19 cellular contexts compared by ENCODE assay signal in the genomic region with DNA sequence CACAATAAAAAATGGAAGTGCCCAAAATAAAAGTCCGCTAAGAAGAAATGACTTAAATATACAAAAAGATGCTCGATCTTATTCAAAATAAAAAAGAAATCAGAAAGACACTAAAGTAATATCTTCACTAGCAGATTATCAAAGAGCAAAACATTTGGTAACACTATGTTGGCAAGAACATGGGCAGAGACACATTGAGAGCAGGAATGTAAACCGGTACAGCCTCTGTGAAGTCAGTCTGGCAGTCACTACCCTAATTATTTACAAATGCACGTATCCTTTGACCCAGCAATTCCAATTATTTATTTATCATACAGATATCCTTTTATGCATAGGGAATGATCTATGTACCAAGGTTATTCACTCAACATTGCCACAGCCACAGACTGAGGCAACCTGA. TPM values are rescaled to one million over a fixed set of nuclear protein-coding genes. Genes with fewer than 3 reads are reported as not detected.
DNase-seq lines count a peak whose midpoint lies in the region; ATAC-seq and TF ChIP-seq lines count a peak whose summit lies in the region.
"Had no signal": no experiment of that assay in that cellular context is flagged by ENCODE, and none has a peak within 500 bp of the region (broad histone marks: within the 10 kb centered on the region; RNA-seq: fewer than 3 reads in every experiment).

No MANE protein-coding gene starts in this region.

- H3K27me3 Mint-ChIP-seq in T-helper 17 cell: no peaks in the 10 kb centered on the region
- H3K27me3 Mint-ChIP-seq in type B pancreatic cell: no peaks in the 10 kb centered on the region
- H3K27me3 Mint-ChIP-seq in activated T-cell treated with anti-CD3 and anti-CD28 coated beads, Interleukin-2, amount 50 U/mL, for 4 hours (ENCODE audit: low read depth): no peaks in the 10 kb centered on the region

- H3K4me1 ChIP-seq in right cardiac atrium (ENCODE audit: control insufficient read depth, insufficient read depth, low read length): peaks cover 5% of the 10 kb centered on the region
- H3K4me1 ChIP-seq: Peyer's patch, SJCRH30 had no signal

- DNase-seq in left ventricle myocardium superior (no peak), right cardiac atrium (no peak), T-helper 17 cell (no peak), left colon (no peak), type B pancreatic cell (ENCODE audit: extremely low spot score, unreplicated experiment) (no peak), head of caudate nucleus (no peak), T-helper 2 cell (no peak)
- DNase-seq in activated T-cell treated with anti-CD3 and anti-CD28 coated beads, Interleukin-2, amount 50 U/mL, for 4 hours: no peak
- DNase-seq: AML-193, C1 segment of cervical spinal cord, EL, GF-D8, Karpas-422, NCI-H1694 treated with DMSO at 0.1 percent for 48 hours, NCI-H2081 treated with DMSO at 0.1 percent for 48 hours, NCI-H2171 treated with DMSO at 0.1 percent for 48 hours, NCI-H526, Peyer's patch, SJCRH30 had no signal

- WGBS in right cardiac atrium: 67% methylated on average over 4 of the region's 4 CpGs

- H3K27ac ChIP-seq in right cardiac atrium (ENCODE audit: low read length): no peak overlapping the region
- H3K27ac ChIP-seq: Peyer's patch, SJCRH30 had no signal

- ATAC-seq in left ventricle myocardium superior: peak; percentile 43
- ATAC-seq in right cardiac atrium: no peak
- no peak for ATAC-seq in T-helper 17 cell
- peak; percentile 44 for ATAC-seq in left colon
- ATAC-seq in activated T-cell treated with anti-CD3 and anti-CD28 coated beads, Interleukin-2, amount 50 U/mL, for 4 hours: no peak

- peak overlapping the region; percentile 27 for H3K27ac Mint-ChIP-seq in T-helper 17 cell
- no peak overlapping the region for H3K27ac Mint-ChIP-seq in type B pancreatic cell

- no peak overlapping the region for H3K4me3 ChIP-seq in right cardiac atrium (ENCODE audit: low read length)
- H3K4me3 ChIP-seq: Peyer's patch, SJCRH30 had no signal

- peaks cover 2% of the 10 kb centered on the region for H3K36me3 Mint-ChIP-seq in T-helper 17 cell (ENCODE audit: low read depth)
- H3K36me3 Mint-ChIP-seq in type B pancreatic cell: peaks cover 43% of the 10 kb centered on the region
- H3K36me3 Mint-ChIP-seq in activated T-cell treated with anti-CD3 and anti-CD28 coated beads, Interleukin-2, amount 50 U/mL, for 4 hours (ENCODE audit: insufficient read depth): peaks cover 51% of the 10 kb centered on the region

- intact Hi-C loops in left ventricle myocardium superior (cut with micrococcal nuclease): no loop called here
- intact Hi-C loops in right cardiac atrium (cut with DNase I): no loop called here
- intact Hi-C loops in left colon (cut with DNase I, micrococcal nuclease): no loop called here
- intact Hi-C loops in head of caudate nucleus (cut with DNase I): no loop called here

- no peaks in the 10 kb centered on the region for H3K27me3 ChIP-seq in right cardiac atrium (ENCODE audit: control insufficient read depth, insufficient read depth)
- H3K27me3 ChIP-seq: Peyer's patch, SJCRH30 had no signal

- TF ChIP-seq CTCF in type B pancreatic cell (conservative IDR thresholded peaks at IDR 0.05): no peak

- H3K9me3 ChIP-seq in right cardiac atrium (ENCODE audit: control insufficient read depth, low read length): no peaks in the 10 kb centered on the region
- peaks cover 3% of the 10 kb centered on the region for H3K9me3 ChIP-seq in T-helper 17 cell (ENCODE audit: control insufficient read depth, low read length, poor library complexity, severe bottlenecking)
- H3K9me3 ChIP-seq: Peyer's patch, SJCRH30 had no signal

- no peak overlapping the region for H3K4me3 Mint-ChIP-seq in T-helper 17 cell
- H3K4me3 Mint-ChIP-seq in type B pancreatic cell: peak overlapping the region; percentile 23
- no peak overlapping the region for H3K4me3 Mint-ChIP-seq in activated T-cell treated with anti-CD3 and anti-CD28 coated beads, Interleukin-2, amount 50 U/mL, for 4 hours

- H3K4me1 Mint-ChIP-seq in T-helper 17 cell (peaks cover 32% of the 10 kb centered on the region), type B pancreatic cell (ENCODE audit: unreplicated experiment) (peaks cover 9% of the 10 kb centered on the region)
- peaks cover 61% of the 10 kb centered on the region for H3K4me1 Mint-ChIP-seq in activated T-cell treated with anti-CD3 and anti-CD28 coated beads, Interleukin-2, amount 50 U/mL, for 4 hours (ENCODE audit: low read depth)

- H3K9me3 Mint-ChIP-seq in type B pancreatic cell: peaks cover 18% of the 10 kb centered on the region
- H3K9me3 Mint-ChIP-seq in activated T-cell treated with anti-CD3 and anti-CD28 coated beads, Interleukin-2, amount 50 U/mL, for 4 hours: peaks cover 21% of the 10 kb centered on the region

RNA-seq across cellular contexts. Expression of a gene that starts 34.5 kb away (rescaled TPM):
- 99.6 TPM for total RNA-seq in left ventricle myocardium superior
- total RNA-seq in right cardiac atrium: 100 to 1,000 TPM; 137 to 145 (median 141) TPM
- 31.4 TPM for polyA plus RNA-seq in right cardiac atrium
- 100 to 1,000 TPM; 115 to 136 TPM for total RNA-seq in T-helper 17 cell
- 100 to 1,000 TPM; 165 to 186 TPM for total RNA-seq in left colon
- 118 and 155 TPM in 2 replicates for total RNA-seq in type B pancreatic cell (ENCODE audit: low replicate concordance)
- 100 to 1,000 TPM; 141 to 161 (median 154) TPM for total RNA-seq in activated T-cell treated with anti-CD3 and anti-CD28 coated beads, Interleukin-2, amount 50 U/mL, for 4 hours

Comparison
In these comparisons a context has a peak if more than half of its experiments do, and no peak if none do; other contexts are left out.
1. ATAC-seq: peak in left ventricle myocardium superior (single experiment) and left colon (single experiment); none in right cardiac atrium (0 of 2), T-helper 17 cell (single experiment) and activated T-cell treated with anti-CD3 and anti-CD28 coated beads, Interleukin-2, amount 50 U/mL, for 4 hours (0 of 2).